ENCODE assay signal across 1 cellular context in the genomic region with DNA sequence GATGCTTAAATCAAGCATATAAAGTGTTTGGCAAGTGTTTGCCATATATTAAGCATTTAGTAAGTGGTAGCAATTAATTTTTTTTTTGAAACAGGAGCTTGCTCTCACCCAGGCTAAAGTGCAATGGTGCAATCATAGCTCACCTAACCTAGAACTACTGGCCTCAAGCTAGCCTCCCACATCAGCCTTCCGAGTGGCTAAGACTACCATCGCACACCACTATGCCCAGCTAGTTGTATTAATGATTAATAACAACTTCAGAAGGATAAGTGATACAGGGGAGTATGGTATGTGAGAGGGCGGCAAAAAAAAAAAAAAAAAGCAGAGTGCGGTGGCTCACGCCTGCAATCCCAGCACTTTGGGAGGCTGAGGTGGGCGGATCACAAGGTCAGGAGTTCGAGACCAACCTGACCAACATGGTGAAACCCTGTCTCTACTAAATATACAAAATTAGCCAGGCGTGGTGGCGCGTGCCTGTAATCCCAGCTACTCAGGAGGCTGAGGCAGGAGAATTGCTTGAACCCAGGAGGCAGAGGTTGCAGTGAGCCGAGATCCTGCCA.
TF ChIP-seq lines count a peak whose summit lies in the region.

No MANE protein-coding gene starts in this region.

TF ChIP-seq in A549, 52 proteins besides CTCF, POLR2A, EP300 and RAD21:
- TF ChIP-seq, protein P1, sequence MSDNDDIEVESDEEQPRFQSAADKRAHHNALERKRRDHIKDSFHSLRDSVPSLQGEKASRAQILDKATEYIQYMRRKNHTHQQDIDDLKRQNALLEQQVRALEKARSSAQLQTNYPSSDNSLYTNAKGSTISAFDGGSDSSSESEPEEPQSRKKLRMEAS (IDR thresholded peaks at IDR 0.05) = peak; percentile 38; the same call in 1 of the 2 replicates
